In genomic region chr7:2511769-2512168, GRCh38 we compare ENCODE assay signal across 1 cellular context.
TF ChIP-seq lines count a peak whose summit lies in the region.

No MANE protein-coding gene starts in this region.

TF ChIP-seq in WTC11, 78 proteins besides CTCF, POLR2A, EP300 and RAD21 (continued from another document):
- TF ChIP-seq ATF6 (CRISPR knock-in tag; IDR thresholded peaks at IDR 0.05) (no peak), ZMAT4 (CRISPR knock-in tag; IDR thresholded peaks at IDR 0.05) (no peak), KAT7 (CRISPR knock-in tag; IDR thresholded peaks at IDR 0.05; ENCODE audit: borderline replicate concordance) (no peak), MXD4 (CRISPR knock-in tag; IDR thresholded peaks at IDR 0.05; ENCODE audit: borderline replicate concordance) (no peak), ATF2 (CRISPR knock-in tag; IDR thresholded peaks at IDR 0.05; ENCODE audit: borderline replicate concordance, low read depth) (no peak), ZNF396 (CRISPR knock-in tag; IDR thresholded peaks at IDR 0.05; ENCODE audit: borderline replicate concordance) (no peak), FOXJ3 (CRISPR knock-in tag; IDR thresholded peaks at IDR 0.05; ENCODE audit: borderline replicate concordance) (no peak), USF1 (CRISPR knock-in tag; IDR thresholded peaks at IDR 0.05) (no peak)
TF ChIP-seq in WTC11: peak in this region for 0.
